ENCODE assay signal across 8 cellular contexts in the genomic region with DNA sequence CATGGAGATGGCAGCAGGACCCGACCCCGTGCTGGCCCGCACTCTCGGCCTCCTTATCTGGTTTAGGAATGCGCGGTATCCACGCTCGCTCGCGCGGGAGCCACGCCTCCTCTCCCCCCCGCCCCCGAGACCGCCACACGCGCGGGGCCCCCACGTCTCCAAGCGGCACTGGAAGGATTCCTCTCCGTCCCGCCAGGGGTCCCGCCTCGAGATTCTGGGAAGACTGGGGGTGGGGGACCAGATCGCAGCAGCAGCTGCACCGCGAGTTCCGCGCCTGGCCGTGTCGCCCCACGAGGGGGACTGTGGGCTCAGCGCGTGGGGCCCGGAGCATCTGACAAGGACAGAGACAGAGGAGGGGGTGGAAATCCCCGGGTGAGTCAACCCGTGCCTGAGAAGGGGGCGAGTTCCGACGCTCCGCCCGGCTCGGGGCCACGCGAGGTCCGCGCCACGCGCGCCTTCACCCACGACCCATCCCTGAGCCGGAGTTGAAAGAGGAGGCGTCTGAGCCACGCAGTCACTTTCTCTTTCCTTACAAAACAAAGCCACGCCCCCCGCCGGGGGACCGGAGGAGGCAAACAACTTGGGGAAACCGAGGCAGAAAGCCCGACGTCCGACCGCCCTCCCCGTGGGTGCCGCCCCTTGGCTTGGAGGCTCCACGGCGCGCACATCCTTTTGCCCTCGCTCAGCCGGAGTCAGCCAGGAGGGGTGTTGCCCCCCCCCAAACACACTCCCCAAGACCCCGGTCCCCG. TPM values are rescaled to one million over a fixed set of nuclear protein-coding genes. Genes with fewer than 3 reads are reported as not detected.
DNase-seq lines count a peak whose midpoint lies in the region; FAIRE-seq and TF ChIP-seq lines count a peak whose summit lies in the region.

No MANE protein-coding gene starts in this region.

- H3K36me3 ChIP-seq in transverse colon = no peaks in the 10 kb centered on the region

- H3K27ac ChIP-seq in transverse colon = peak overlapping the region; percentile 84 to 92 (median 89)

- TF ChIP-seq CTCF in fibroblast of the aortic adventitia (IDR thresholded peaks at IDR 0.05; ENCODE audit: insufficient read depth, low read length) (peak; percentile 27), osteocyte (IDR thresholded peaks at IDR 0.05) (no peak), transverse colon (IDR thresholded peaks at IDR 0.05) (no peak)

- no peaks in the 10 kb centered on the region for H3K36me3 Mint-ChIP-seq in osteocyte (ENCODE audit: unreplicated experiment)

- in situ Hi-C loops in transverse colon (cut with MboI; ENCODE audit: low pct_ligation_motif_present in 1 of 4, low pct_unique_long_range_greater_than_20kb in 1 of 4, low sequenced_read_pairs in 3 of 4) = loop anchor here in 2 of 4 donors (10.0 to 25.0 kb wide), 2 partner anchors 118 to 126 kb away; a partner anchor contains a TSS

- peak; percentile 67 for FAIRE-seq in GM12892 (lab: Jason Lieb, UNC)

- peak overlapping the region; percentile 72 for H3K27ac Mint-ChIP-seq in osteocyte (ENCODE audit: unreplicated experiment)

- no peaks in the 10 kb centered on the region for H3K9me3 ChIP-seq in transverse colon

- TF ChIP-seq POLR2A in GM12892 (IDR thresholded peaks at IDR 0.05; ENCODE audit: low read depth, low read length) (no peak), transverse colon (IDR thresholded peaks at IDR 0.05) (no peak)

- peaks cover 0 to 22% (median 12%) of the 10 kb centered on the region in 4 donors for H3K4me1 ChIP-seq in transverse colon

- no peaks in the 10 kb centered on the region for H3K9me3 Mint-ChIP-seq in osteocyte (ENCODE audit: unreplicated experiment)

- H3K4me3 ChIP-seq in fibroblast of the aortic adventitia (ENCODE audit: low read depth, low read length) = peak overlapping the region; percentile 88
- peak overlapping the region; percentile 74 to 95 (median 83) for H3K4me3 ChIP-seq in transverse colon

- H3K27me3 ChIP-seq in transverse colon = no peaks in the 10 kb centered on the region

- H3K4me3 Mint-ChIP-seq in osteocyte (ENCODE audit: unreplicated experiment) = peak overlapping the region; percentile 87

- H3K4me1 Mint-ChIP-seq in osteocyte (ENCODE audit: unreplicated experiment) = peaks cover 33% of the 10 kb centered on the region

- H3K27me3 Mint-ChIP-seq in osteocyte (ENCODE audit: unreplicated experiment) = no peaks in the 10 kb centered on the region

- 0% methylated on average over 44 of the region's 72 CpGs; no CpG with 5 or more reads in 1 of the 2 donors for WGBS in transverse colon (ENCODE audit: low coverage in 1 of 2), 2 donors

- intact Hi-C loops in transverse colon (cut with DNase I; ENCODE audit: low total_unique reads) = loop anchor here (10.0 kb wide), 1 partner anchor 116 kb away; a partner anchor contains a TSS

- DNase-seq in GM12892 (ENCODE audit: insufficient read length) (no peak), NCI-H1092 (lab: John Stamatoyannopoulos, UW) (peak; percentile 49), activated T-helper 1 cell treated with Interleukin-2 at 50 U/mL for 16 hours (ENCODE audit: low read depth) (peak; percentile 39), fibroblast of the aortic adventitia (ENCODE audit: low read depth) (peak; percentile 64), osteocyte (ENCODE audit: extremely low spot score, unreplicated experiment) (no peak), transverse colon (peak; percentile 51), DMS114 treated with DMSO at 0.1 percent for 48 hours (lab: John Stamatoyannopoulos, UW; ENCODE audit: unreplicated experiment) (no peak), GM19240 (ENCODE audit: insufficient read length, low spot score) (no peak)

- no peak for TF ChIP-seq EP300 in transverse colon (IDR thresholded peaks at IDR 0.05; ENCODE audit: low read depth)

RNA-seq across cellular contexts. Expression of a gene that starts 0.8 kb away (rescaled TPM):
- 10.6 TPM for polyA plus RNA-seq in GM12892 (2012; ENCODE audit: missing spikeins)
- total RNA-seq in fibroblast of the aortic adventitia (ENCODE audit: low replicate concordance) = 9.7 and 44.6 TPM in 2 replicates
- 21.8 and 23.6 TPM in 2 replicates for total RNA-seq in osteocyte
- 1 to 10 TPM in 3 of 4 donors, under 1 TPM in 1; 0.80 to 7.1 (median 3.5) TPM for total RNA-seq in transverse colon

RNA-seq across cellular contexts. Expression of a gene that starts 21.7 kb away (rescaled TPM):
- 49.2 TPM for polyA plus RNA-seq in GM12892 (2012; ENCODE audit: missing spikeins)
- 23.1 and 33.9 TPM in 2 replicates for total RNA-seq in fibroblast of the aortic adventitia (ENCODE audit: low replicate concordance)
- total RNA-seq in osteocyte = 53.4 and 57.0 TPM in 2 replicates
- 10 to 100 TPM; 44.1 to 89.6 (median 62.5) TPM for total RNA-seq in transverse colon

RNA-seq across cellular contexts. Expression of a gene that starts 35.6 kb away (rescaled TPM):
- polyA plus RNA-seq in GM12892 (2012; ENCODE audit: missing spikeins) = 122 TPM
- total RNA-seq in fibroblast of the aortic adventitia (ENCODE audit: low replicate concordance) = 72.9 and 116 TPM in 2 replicates
- 82.3 and 87.2 TPM in 2 replicates for total RNA-seq in osteocyte
- total RNA-seq in transverse colon = 100 to 1,000 TPM in 1 of 4 donors, 10 to 100 TPM in 3; 23.3 to 122 (median 42.0) TPM

RNA-seq across cellular contexts. Expression of a gene that starts 40.6 kb away (rescaled TPM):
- 48.8 TPM for polyA plus RNA-seq in GM12892 (2012; ENCODE audit: missing spikeins)
- 6.5 and 45.7 TPM in 2 replicates for total RNA-seq in fibroblast of the aortic adventitia (ENCODE audit: low replicate concordance)
- 31.8 and 35.5 TPM in 2 replicates for total RNA-seq in osteocyte
- 10 to 100 TPM in 1 of 4 donors, 1 to 10 TPM in 3; 6.4 to 26.6 (median 7.7) TPM for total RNA-seq in transverse colon

RNA-seq across cellular contexts. Expression of a gene that starts 56.4 kb away (rescaled TPM):
- polyA plus RNA-seq in GM12892 (2012; ENCODE audit: missing spikeins) = 0.78 TPM
- total RNA-seq in fibroblast of the aortic adventitia (ENCODE audit: low replicate concordance) = 0.27 and 0.98 TPM in 2 replicates
- not detected in 2 replicates for total RNA-seq in osteocyte
- total RNA-seq in transverse colon = under 1 TPM in 2 of 4 donors, not detected in 2; 0.48 to 0.55 TPM

Comparison
In these comparisons a context has a peak if more than half of its experiments do, and no peak if none do; other contexts are left out.
1. DNase-seq: peak in NCI-H1092 (single experiment), activated T-helper 1 cell treated with Interleukin-2 at 50 U/mL for 16 hours (single experiment), fibroblast of the aortic adventitia (single experiment) and transverse colon (single experiment); none in GM12892 (single experiment), osteocyte (single experiment), DMS114 treated with DMSO at 0.1 percent for 48 hours (single experiment) and GM19240 (single experiment).